ENCODE assay signal across 1 cellular context in genomic region chr12:54032220-54032619, GRCh38.
TF ChIP-seq lines count a peak whose summit lies in the region.

No MANE protein-coding gene starts in this region.

TF ChIP-seq in H1, 55 proteins besides CTCF, POLR2A, EP300 and RAD21:
- TF ChIP-seq KDM4A (IDR thresholded peaks at IDR 0.05; ENCODE audit: low read depth, low read length, severe bottlenecking) (no peak), CHD1 (IDR thresholded peaks at IDR 0.05; ENCODE audit: low read depth, low read length) (no peak), RXRA (IDR thresholded peaks at IDR 0.05; ENCODE audit: insufficient read depth, low read depth, low read length) (no peak), JUND (IDR thresholded peaks at IDR 0.05; ENCODE audit: low read length) (no peak), CBX5 (IDR thresholded peaks at IDR 0.05; ENCODE audit: low read depth, low read length) (no peak), PHF8 (conservative IDR thresholded peaks at IDR 0.05; ENCODE audit: low read depth, low read length) (no peak), RFX5 (IDR thresholded peaks at IDR 0.05; ENCODE audit: borderline replicate concordance, low read depth, low read length) (no peak), JUN (IDR thresholded peaks at IDR 0.05; ENCODE audit: low read depth, low read length) (no peak), CHD7 (IDR thresholded peaks at IDR 0.05; ENCODE audit: insufficient replicate concordance, low read length) (no peak)
